In genomic region chr3:194315088-194315964, GRCh38 we compare ENCODE assay signal across 8 cellular contexts. TPM values are rescaled to one million over a fixed set of nuclear protein-coding genes. Genes with fewer than 3 reads are reported as not detected.
DNase-seq lines count a peak whose midpoint lies in the region; ATAC-seq and TF ChIP-seq lines count a peak whose summit lies in the region.

No MANE protein-coding gene starts in this region.

- peak; percentile 86 for ATAC-seq in GM21367 (IDR thresholded peaks at IDR 0.05; ENCODE audit: unreplicated experiment)

- TF ChIP-seq CTCF in epithelial cell of esophagus (IDR thresholded peaks at IDR 0.05; ENCODE audit: insufficient read depth, low read depth, low read length, missing control alignments), result peak; percentile 73

- in situ Hi-C loops in Caki2 (cut with HindIII; ENCODE audit: low pct_unique_long_range_greater_than_20kb, low sequenced_read_pairs), result loop anchor here (10.0 kb wide), 1 partner anchor 461 kb away; no protein-coding TSS in a partner anchor

- H3K4me3 ChIP-seq in epithelial cell of esophagus (ENCODE audit: low read length), result peak overlapping the region; percentile 43

- DNase-seq in Caki2 (ENCODE audit: low read depth) (peak; percentile 95), HT1080 (ENCODE audit: low read depth) (peak; percentile 91), NOMO-1 treated with DMSO at 0.1 percent for 48 hours (lab: John Stamatoyannopoulos, UW; ENCODE audit: unreplicated experiment) (peak; percentile 77), epithelial cell of esophagus (ENCODE audit: low read depth) (peak; percentile 80), mucosa of gallbladder (ENCODE audit: low spot score) (peak; percentile 85)
- peak; percentile 96 for DNase-seq in activated CD8-positive, alpha-beta memory T cell treated with anti-CD3 and anti-CD28 coated beads, Interleukin-2, amount 50 U/mL, for 48 hours
- peak; percentile 64 to 71 for DNase-seq in stimulated activated CD8-positive, alpha-beta memory T cell treated with anti-CD3 and anti-CD28 coated beads, Interleukin-4, amount 100 ng/mL, for 1 hour (ENCODE audit: low read depth in 2 of 2, low spot score in 1 of 2)

RNA-seq across cellular contexts. Expression of gene CPN2, which starts 35.8 kb away (rescaled TPM):
- total RNA-seq in Caki2 (2014; rRNA removed; shearing (Covaris generic); ENCODE audit: low replicate concordance), result not detected in 2 replicates
- total RNA-seq in HT1080 (2014; rRNA removed; shearing (Covaris generic)), result not detected in 2 replicates
- not detected in 2 replicates for polyA plus RNA-seq in HT1080 (2015; cell fraction: cytosol; rRNA removed)
- polyA plus RNA-seq in HT1080 (2015; cell fraction: nucleus; rRNA removed), result not detected in 2 replicates
- 0.12 TPM for total RNA-seq in mucosa of gallbladder

RNA-seq across cellular contexts. Expression of gene LRRC15, which starts 54.2 kb away (rescaled TPM):
- total RNA-seq in Caki2 (2014; rRNA removed; shearing (Covaris generic); ENCODE audit: low replicate concordance), result not detected in 2 replicates
- 0.30 and 0.40 TPM in 2 replicates for total RNA-seq in HT1080 (2014; rRNA removed; shearing (Covaris generic))
- polyA plus RNA-seq in HT1080 (2015; cell fraction: cytosol; rRNA removed), result 0.11 and 0.13 TPM in 2 replicates
- 0.32 and 0.36 TPM in 2 replicates for polyA plus RNA-seq in HT1080 (2015; cell fraction: nucleus; rRNA removed)
- total RNA-seq in mucosa of gallbladder, result 0.35 TPM

Comparison
In these comparisons a context has a peak if more than half of its experiments do, and no peak if none do; other contexts are left out.
1. Peak in every context shown above with its lines: DNase-seq, ATAC-seq and H3K4me3 ChIP-seq.